1 cellular context compared by ENCODE assay signal in the genomic region with DNA sequence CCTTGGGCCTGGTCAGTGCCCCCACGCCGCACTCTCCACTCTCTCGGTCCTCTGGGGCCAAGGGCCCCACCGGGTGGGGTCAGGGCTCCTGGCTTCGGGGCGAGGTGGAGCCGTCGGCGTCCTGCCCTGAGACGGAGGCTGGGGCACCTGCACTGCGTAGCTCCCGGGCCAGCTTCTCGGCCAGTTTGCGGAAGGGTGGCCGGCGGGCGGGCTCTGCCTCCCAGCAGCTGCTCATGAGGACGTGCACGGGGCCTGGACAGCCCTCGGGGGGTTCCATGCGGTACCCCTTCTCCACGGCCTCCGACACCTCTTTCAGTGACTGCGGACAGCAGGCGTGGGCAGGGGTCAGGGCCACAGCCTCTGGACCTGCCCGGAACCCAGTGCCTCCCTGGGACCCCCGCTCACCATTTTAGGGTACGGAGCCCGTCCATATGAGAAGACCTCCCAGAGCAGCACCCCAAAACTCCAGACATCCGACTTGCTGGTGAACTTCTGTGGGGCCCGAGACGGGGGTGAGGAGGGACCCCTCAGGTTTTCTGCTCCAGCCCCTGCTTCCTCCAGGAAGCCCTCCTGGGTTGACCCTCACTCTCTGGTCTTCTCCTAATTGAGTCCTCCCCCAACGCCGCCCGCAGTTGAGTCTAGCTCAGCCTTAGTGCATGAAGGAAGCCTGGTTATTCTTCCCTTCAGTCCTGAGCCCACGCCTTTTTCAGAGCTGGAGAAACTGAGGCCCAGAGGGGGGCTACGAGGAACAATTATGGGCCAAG.
TF ChIP-seq lines count a peak whose summit lies in the region.

No MANE protein-coding gene starts in this region.

TF ChIP-seq in HepG2, 621 proteins besides CTCF, POLR2A, EP300 and RAD21:
- TF ChIP-seq ZFP36 (IDR thresholded peaks at IDR 0.05; ENCODE audit: borderline replicate concordance, low read depth, low read length, partially characterized antibody): peak; percentile 77
- TF ChIP-seq ZNF644 (CRISPR knock-in tag; IDR thresholded peaks at IDR 0.05; ENCODE audit: low read depth): no peak
- TF ChIP-seq PRPF4 (IDR thresholded peaks at IDR 0.05; ENCODE audit: low read depth, low read length, poor library complexity, severe bottlenecking): no peak
